Comparison of ENCODE assay signal across 38 cellular contexts in genomic region chr13:30638301-30638700, GRCh38.
"Had no signal": no experiment of that assay in that cellular context is flagged by ENCODE, and none has a peak within 500 bp of the region (broad histone marks: within the 10 kb centered on the region; RNA-seq: fewer than 3 reads in every experiment).

No MANE protein-coding gene starts in this region.

- H3K4me3 ChIP-seq: adrenal gland, body of pancreas, breast epithelium, Peyer's patch, SJSA1 had no signal

- H3K27me3 Mint-ChIP-seq: activated CD4-positive, alpha-beta memory T cell treated with anti-CD3 and anti-CD28 coated beads, Interleukin-2, amount 10 ng/mL, durations not matched to agents 7 days and 5 days; activated CD8-positive, alpha-beta memory T cell treated with anti-CD3 and anti-CD28 coated beads, Interleukin-2, amount 10 ng/mL, durations not matched to agents 7 days and 5 days; activated T-helper 17 cell treated with anti-CD3 and anti-CD28 coated beads, Interleukin-2, amount 50 U/mL, for 72 hours had no signal

- H3K9me3 ChIP-seq: adrenal gland, body of pancreas, breast epithelium, Peyer's patch, SJSA1 had no signal

- DNase-seq: activated CD4-positive, alpha-beta memory T cell treated with anti-CD3 and anti-CD28 coated beads, Interleukin-2, amount 10 ng/mL, durations not matched to agents 7 days and 5 days; activated CD4-positive, alpha-beta T cell treated with anti-CD3 and anti-CD28 coated beads for 1 hour; activated CD4-positive, alpha-beta T cell treated with anti-CD3 and anti-CD28 coated beads for 48 hours; activated CD4-positive, CD25-positive, alpha-beta regulatory T cell; activated CD8-positive, alpha-beta memory T cell treated with anti-CD3 and anti-CD28 coated beads for 24 hours; activated CD8-positive, alpha-beta memory T cell treated with anti-CD3 and anti-CD28 coated beads, Interleukin-2, amount 10 ng/mL, durations not matched to agents 7 days and 5 days; activated CD8-positive, alpha-beta memory T cell treated with anti-CD3 and anti-CD28 coated beads, Interleukin-2, amount 50 U/mL, for 48 hours; activated effector memory CD4-positive, alpha-beta T cell treated with anti-CD3 and anti-CD28 coated beads, Interleukin-2, amount 50 U/mL, for 16 hours; activated naive CD4-positive, alpha-beta T cell; activated T-cell treated with anti-CD3 and anti-CD28 coated beads, Interleukin-2, amount 50 U/mL, for 72 hours; adrenal gland; body of pancreas; cerebellar nuclear complex; Kasumi-1; MM.1S; MV-4-11; NCI-H1092; NCI-H1436 treated with DMSO at 0.1 percent for 48 hours; NCI-H1694 treated with DMSO at 0.1 percent for 48 hours; NCI-H2029 treated with DMSO at 0.1 percent for 48 hours; NCI-H2107; NCI-H2171; NCI-H510A; NCI-H526; NCI-H748 treated with DMSO at 0.1 percent for 48 hours; NK-92 treated with Interleukin-12 subunit alpha and Interleukin-12 subunit beta, amount 100 ng/mL, for 24 hours; PC-3; Peyer's patch; RPMI8226; SHP77 treated with DMSO at 0.1 percent for 48 hours; T-helper 1 cell; T1000; WERI-Rb-1 had no signal

- ATAC-seq: activated CD8-positive, alpha-beta memory T cell treated with anti-CD3 and anti-CD28 coated beads, Interleukin-2, amount 10 ng/mL, durations not matched to agents 7 days and 5 days; activated naive CD4-positive, alpha-beta T cell treated with anti-CD3 and anti-CD28 coated beads, Interleukin-2, amount 50 U/mL, for 72 hours; activated T-cell treated with anti-CD3 and anti-CD28 coated beads, Interleukin-2, amount 50 U/mL, for 72 hours; activated T-helper 17 cell treated with anti-CD3 and anti-CD28 coated beads, Interleukin-2, amount 50 U/mL, for 72 hours; body of pancreas; PC-3; SK-N-SH treated with all-trans-retinoic acid at 6 μM for 48 hours had no signal

- H3K27ac Mint-ChIP-seq: activated CD4-positive, alpha-beta memory T cell treated with anti-CD3 and anti-CD28 coated beads, Interleukin-2, amount 10 ng/mL, durations not matched to agents 7 days and 5 days; activated CD8-positive, alpha-beta memory T cell treated with anti-CD3 and anti-CD28 coated beads, Interleukin-2, amount 10 ng/mL, durations not matched to agents 7 days and 5 days; activated T-helper 17 cell treated with anti-CD3 and anti-CD28 coated beads, Interleukin-2, amount 50 U/mL, for 72 hours had no signal

- H3K27ac ChIP-seq: adrenal gland, body of pancreas, breast epithelium, Peyer's patch, SJSA1, WERI-Rb-1 had no signal

- H3K27me3 ChIP-seq: adrenal gland, body of pancreas, breast epithelium, Peyer's patch, SJSA1 had no signal

- H3K9me3 Mint-ChIP-seq: activated T-helper 17 cell treated with anti-CD3 and anti-CD28 coated beads, Interleukin-2, amount 50 U/mL, for 72 hours had no signal

- H3K4me1 ChIP-seq: breast epithelium, Peyer's patch, SJSA1 had no signal

- H3K4me3 Mint-ChIP-seq: activated CD4-positive, alpha-beta memory T cell treated with anti-CD3 and anti-CD28 coated beads, Interleukin-2, amount 10 ng/mL, durations not matched to agents 7 days and 5 days; activated CD8-positive, alpha-beta memory T cell treated with anti-CD3 and anti-CD28 coated beads, Interleukin-2, amount 10 ng/mL, durations not matched to agents 7 days and 5 days; activated T-cell treated with anti-CD3 and anti-CD28 coated beads, Interleukin-2, amount 50 U/mL, for 72 hours; activated T-helper 17 cell treated with anti-CD3 and anti-CD28 coated beads, Interleukin-2, amount 50 U/mL, for 72 hours had no signal

- H3K36me3 ChIP-seq: breast epithelium had no signal
